19 cellular contexts compared by ENCODE assay signal in the genomic region with DNA sequence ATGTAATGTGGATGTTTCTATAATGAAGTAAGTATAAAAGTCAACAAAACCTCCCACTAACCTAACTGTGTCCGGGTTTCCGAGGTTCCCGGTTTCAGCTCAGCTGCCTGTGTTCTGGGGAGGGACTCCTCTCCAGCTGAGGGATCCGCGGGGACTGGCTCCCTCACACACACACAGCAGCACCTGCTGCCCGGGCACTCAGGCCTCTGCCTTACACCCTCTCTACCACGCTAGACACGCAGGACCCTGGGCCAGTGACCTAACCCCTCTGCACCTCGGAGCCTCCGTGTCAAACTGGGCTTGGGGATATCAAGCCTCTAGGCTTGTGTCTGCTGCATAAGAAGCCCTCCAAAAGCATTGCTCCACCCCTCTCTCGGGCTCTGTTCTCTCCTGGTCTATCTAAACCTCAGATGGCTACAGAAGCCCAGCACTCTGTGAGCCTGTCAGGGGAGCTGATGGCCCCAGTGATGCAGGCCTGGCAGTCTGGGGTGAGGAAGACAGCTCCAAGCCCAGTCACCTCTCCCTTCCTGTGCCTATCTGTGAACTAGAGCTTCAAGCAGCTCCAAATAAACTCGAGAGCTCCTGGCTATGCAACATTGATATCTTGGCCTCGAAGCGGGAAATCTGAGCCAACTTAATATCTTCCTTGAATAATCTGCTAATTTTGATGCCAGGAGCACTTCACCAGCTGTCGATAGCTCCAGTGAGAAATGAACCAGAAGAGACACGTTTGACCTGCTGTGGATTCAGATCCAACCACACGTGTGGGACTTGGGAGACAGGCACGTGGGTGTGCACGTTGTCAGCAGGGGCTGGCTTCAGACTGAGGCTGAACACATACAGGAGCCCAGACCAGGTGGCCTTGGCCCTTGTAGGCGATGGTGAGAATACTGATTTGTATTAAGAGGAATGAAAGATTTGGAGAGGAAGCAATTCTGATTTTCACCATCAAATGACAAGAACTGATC.
DNase-seq lines count a peak whose midpoint lies in the region; ATAC-seq, FAIRE-seq and TF ChIP-seq lines count a peak whose summit lies in the region.
"Had no signal": no experiment of that assay in that cellular context is flagged by ENCODE, and none has a peak within 500 bp of the region (broad histone marks: within the 10 kb centered on the region; RNA-seq: fewer than 3 reads in every experiment).

No MANE protein-coding gene starts in this region.

- H3K27ac Mint-ChIP-seq in mesothelial cell of epicardium = peak overlapping the region; percentile 84
- no peak overlapping the region for H3K27ac Mint-ChIP-seq in activated CD8-positive, alpha-beta T cell treated with anti-CD3 and anti-CD28 coated beads, Interleukin-2, amount 10 ng/mL, durations not matched to agents 7 days and 5 days
- H3K27ac Mint-ChIP-seq: activated naive CD8-positive, alpha-beta T cell treated with anti-CD3 and anti-CD28 coated beads, Interleukin-2, amount 10 ng/mL, durations not matched to agents 7 days and 5 days; CD4-positive, alpha-beta memory T cell; dendritic cell treated with granulocyte-macrophage colony-stimulating factor and Interleukin-4, amounts not matched to agents 40 ng/mL and 50 ng/mL, for 4 days had no signal

- H3K4me2 ChIP-seq in HepG2 (ENCODE audit: low read depth, low read length) = no peak overlapping the region

- TF ChIP-seq CTCF in HepG2 (CRISPR knock-in tag; IDR thresholded peaks at IDR 0.05) (no peak), right lobe of liver (IDR thresholded peaks at IDR 0.05) (no peak), mesothelial cell of epicardium (IDR thresholded peaks at IDR 0.05; ENCODE audit: unreplicated experiment) (no peak), upper lobe of left lung (IDR thresholded peaks at IDR 0.05) (no peak), WERI-Rb-1 (IDR thresholded peaks at IDR 0.05; ENCODE audit: low read depth, low read length) (no peak)

- H3K36me3 ChIP-seq in HepG2 (replicated peaks in 1 of 2; ENCODE audit: control insufficient read depth in 1 of 2, insufficient read depth in 2 of 2, low read length in 2 of 2) = no peaks in the 10 kb centered on the region
- no peaks in the 10 kb centered on the region for H3K36me3 ChIP-seq in right lobe of liver
- H3K36me3 ChIP-seq in upper lobe of left lung = no peaks in the 10 kb centered on the region
- H3K36me3 ChIP-seq in WERI-Rb-1 = no peaks in the 10 kb centered on the region
- H3K36me3 ChIP-seq: suprapubic skin had no signal

- H3K27me3 Mint-ChIP-seq in mesothelial cell of epicardium (ENCODE audit: low read depth) = peaks cover 20% of the 10 kb centered on the region
- peaks cover 7% of the 10 kb centered on the region for H3K27me3 Mint-ChIP-seq in activated CD8-positive, alpha-beta T cell treated with anti-CD3 and anti-CD28 coated beads, Interleukin-2, amount 10 ng/mL, durations not matched to agents 7 days and 5 days (ENCODE audit: low read depth)

- ATAC-seq in HepG2 (no peak), right lobe of liver (no peak), upper lobe of left lung (ENCODE audit: low FRiP score in 2 of 2) (no peak)
- no peak for ATAC-seq in activated CD8-positive, alpha-beta T cell treated with anti-CD3 and anti-CD28 coated beads, Interleukin-2, amount 10 ng/mL, durations not matched to agents 7 days and 5 days
- ATAC-seq in stimulated activated naive CD8-positive, alpha-beta T cell treated with anti-CD3 and anti-CD28 coated beads, Interleukin-15, Interleukin-2, amounts not matched to agents 100 U/mL and 50 U/mL, for 24 hours = no peak

- TF ChIP-seq POLR2A in HepG2 (IDR thresholded peaks at IDR 0.05; ENCODE audit: insufficient read depth in 1 of 2, low read depth in 2 of 2, low read length in 2 of 2) = no peak
- no peak for TF ChIP-seq POLR2A in right lobe of liver (IDR thresholded peaks at IDR 0.05)
- no peak for TF ChIP-seq POLR2A in upper lobe of left lung (IDR thresholded peaks at IDR 0.05)

- CTCF ChIA-PET in HepG2 (lab: Yijun Ruan, JAX; ENCODE audit: low intra/inter-chr PET ratio, low total read pairs) = no interaction called here
- CTCF ChIA-PET in activated CD8-positive, alpha-beta T cell treated with anti-CD3 and anti-CD28 coated beads, Interleukin-2, amount 10 ng/mL, durations not matched to agents 7 days and 5 days (lab: Charles Lee) = no interaction called here

- no peaks in the 10 kb centered on the region for H3K36me3 Mint-ChIP-seq in mesothelial cell of epicardium
- H3K36me3 Mint-ChIP-seq in activated CD8-positive, alpha-beta T cell treated with anti-CD3 and anti-CD28 coated beads, Interleukin-2, amount 10 ng/mL, durations not matched to agents 7 days and 5 days (ENCODE audit: low read depth) = no peaks in the 10 kb centered on the region
- H3K36me3 Mint-ChIP-seq: activated naive CD8-positive, alpha-beta T cell treated with anti-CD3 and anti-CD28 coated beads, Interleukin-2, amount 10 ng/mL, durations not matched to agents 7 days and 5 days; CD4-positive, alpha-beta memory T cell had no signal

- H3K9me3 ChIP-seq in HepG2 (ENCODE audit: low read length) (no peaks in the 10 kb centered on the region), right lobe of liver (no peaks in the 10 kb centered on the region), upper lobe of left lung (no peaks in the 10 kb centered on the region), WERI-Rb-1 (ENCODE audit: severe bottlenecking) (no peaks in the 10 kb centered on the region)
- H3K9me3 ChIP-seq: suprapubic skin had no signal

- H3K9me3 Mint-ChIP-seq in mesothelial cell of epicardium = no peaks in the 10 kb centered on the region
- H3K9me3 Mint-ChIP-seq in activated CD8-positive, alpha-beta T cell treated with anti-CD3 and anti-CD28 coated beads, Interleukin-2, amount 10 ng/mL, durations not matched to agents 7 days and 5 days (ENCODE audit: insufficient read depth) = no peaks in the 10 kb centered on the region
- H3K9me3 Mint-ChIP-seq: activated naive CD8-positive, alpha-beta T cell treated with anti-CD3 and anti-CD28 coated beads, Interleukin-2, amount 10 ng/mL, durations not matched to agents 7 days and 5 days; CD4-positive, alpha-beta memory T cell; dendritic cell treated with granulocyte-macrophage colony-stimulating factor and Interleukin-4, amounts not matched to agents 40 ng/mL and 50 ng/mL, for 4 days; neural crest cell had no signal

- H3K27me3 ChIP-seq in HepG2 (ENCODE audit: control insufficient read depth in 1 of 2, insufficient read depth in 2 of 2, low read length in 2 of 2) (peaks cover 1 to 22% of the 10 kb centered on the region in 2 experiments; a peak in 3 of 5 replicates), right lobe of liver (no peaks in the 10 kb centered on the region), upper lobe of left lung (no peaks in the 10 kb centered on the region), WERI-Rb-1 (ENCODE audit: insufficient read depth, low read depth, severe bottlenecking) (peaks cover 10% of the 10 kb centered on the region)

- in situ Hi-C loops in HepG2 (cut with HindIII; ENCODE audit: extremely low pct_ligation_motif_present, low pct_unique_long_range_greater_than_20kb) = no loop called here

- POLR2A ChIA-PET in HepG2 (lab: Yijun Ruan, JAX) = no interaction called here
- POLR2A ChIA-PET in activated CD8-positive, alpha-beta T cell treated with anti-CD3 and anti-CD28 coated beads, Interleukin-2, amount 10 ng/mL, durations not matched to agents 7 days and 5 days (lab: Charles Lee) = no interaction called here

- peaks cover 57% of the 10 kb centered on the region for H3K4me1 Mint-ChIP-seq in mesothelial cell of epicardium
- H3K4me1 Mint-ChIP-seq in activated CD8-positive, alpha-beta T cell treated with anti-CD3 and anti-CD28 coated beads, Interleukin-2, amount 10 ng/mL, durations not matched to agents 7 days and 5 days (ENCODE audit: low read depth) = no peaks in the 10 kb centered on the region
- H3K4me1 Mint-ChIP-seq: CD4-positive, alpha-beta memory T cell had no signal

- H3K4me3 ChIP-seq in HepG2 (replicated peaks in 1 of 3; ENCODE audit: insufficient read depth in 1 of 3, low read depth in 2 of 3, low read length in 3 of 3) = no peak overlapping the region
- H3K4me3 ChIP-seq in right lobe of liver = no peak overlapping the region
- H3K4me3 ChIP-seq in upper lobe of left lung = no peak overlapping the region
- no peak overlapping the region for H3K4me3 ChIP-seq in WERI-Rb-1 (ENCODE audit: low read depth, low read length)
- H3K4me3 ChIP-seq: suprapubic skin had no signal

- H4K20me1 ChIP-seq in HepG2 (ENCODE audit: insufficient read depth, low read length) = no peaks in the 10 kb centered on the region

- no peak overlapping the region for H3K27ac ChIP-seq in HepG2 (ENCODE audit: extremely low read length, insufficient read depth, low read length)
- H3K27ac ChIP-seq in right lobe of liver = no peak overlapping the region
- no peak overlapping the region for H3K27ac ChIP-seq in upper lobe of left lung
- H3K27ac ChIP-seq in WERI-Rb-1 = no peak overlapping the region
- H3K27ac ChIP-seq: suprapubic skin had no signal

- DNase-seq in HepG2 (ENCODE audit: low spot score) (no peak), right lobe of liver (no peak), cerebellar cortex (ENCODE audit: low spot score) (peak; percentile 31), mesothelial cell of epicardium (ENCODE audit: low spot score in 2 of 2, unreplicated experiment in 2 of 2) (peak in 1 of 2 experiments; percentile 45), upper lobe of left lung (no peak), WERI-Rb-1 (no peak)
- DNase-seq in activated CD8-positive, alpha-beta T cell treated with anti-CD3 and anti-CD28 coated beads, Interleukin-2, amount 10 ng/mL, durations not matched to agents 7 days and 5 days = no peak
- DNase-seq in stimulated activated naive CD8-positive, alpha-beta T cell treated with anti-CD3 and anti-CD28 coated beads, Interleukin-15, Interleukin-2, amounts not matched to agents 100 U/mL and 50 U/mL, for 24 hours = no peak
- DNase-seq: activated CD8-positive, alpha-beta memory T cell treated with anti-CD3 and anti-CD28 coated beads for 24 hours; activated naive CD8-positive, alpha-beta T cell treated with anti-CD3 and anti-CD28 coated beads, Interleukin-2, amount 10 ng/mL, durations not matched to agents 7 days and 5 days; CD4-positive, alpha-beta memory T cell; hippocampal formation; SIG-M5; stimulated activated CD4-positive, alpha-beta T cell treated with anti-CD3 and anti-CD28 coated beads, Interleukin-12 subunit alpha, Interleukin-12 subunit beta, amount 100 ng/mL, for 4 hours; T-helper 1 cell had no signal

- WGBS in HepG2 (ENCODE audit: low lambda C conversion rate) = 13% methylated on average over 9 of the region's 20 CpGs
- WGBS in right lobe of liver (ENCODE audit: insufficient coverage, low coverage, low lambda C conversion rate, missing lambda C conversion rate) = 60% methylated on average over 19 of the region's 20 CpGs
- 65 to 71% methylated on average over 18 to 20 of the region's 20 CpGs for WGBS in upper lobe of left lung, 2 donors

- no peak for TF ChIP-seq RAD21 in HepG2 (CRISPR knock-in tag; IDR thresholded peaks at IDR 0.05)

- no peak for FAIRE-seq in HepG2 (lab: Jason Lieb, UNC)
- FAIRE-seq: keratinocyte had no signal

- H2AFZ ChIP-seq in HepG2 (ENCODE audit: low read length) = no peak overlapping the region

- H3K79me2 ChIP-seq in HepG2 (ENCODE audit: insufficient read depth, low read length) = no peaks in the 10 kb centered on the region

- TF ChIP-seq EP300 in HepG2 (IDR thresholded peaks at IDR 0.05; ENCODE audit: low read depth in 2 of 2, low read length in 2 of 2) (no peak), HepG2 (CRISPR knock-in tag; IDR thresholded peaks at IDR 0.05; ENCODE audit: borderline replicate concordance) (no peak), upper lobe of left lung (IDR thresholded peaks at IDR 0.05) (no peak)

- no peak overlapping the region for H3K9ac ChIP-seq in HepG2 (ENCODE audit: insufficient read depth, low read depth, low read length)

- intact Hi-C loops in HepG2 (cut with micrococcal nuclease; ENCODE audit: unreplicated experiment) (no loop called here), right lobe of liver (cut with DNase I) (no loop called here)

- no peak overlapping the region for H3K4me3 Mint-ChIP-seq in mesothelial cell of epicardium
- no peak overlapping the region for H3K4me3 Mint-ChIP-seq in activated CD8-positive, alpha-beta T cell treated with anti-CD3 and anti-CD28 coated beads, Interleukin-2, amount 10 ng/mL, durations not matched to agents 7 days and 5 days
- H3K4me3 Mint-ChIP-seq: activated naive CD8-positive, alpha-beta T cell treated with anti-CD3 and anti-CD28 coated beads, Interleukin-2, amount 10 ng/mL, durations not matched to agents 7 days and 5 days; CD4-positive, alpha-beta memory T cell; dendritic cell treated with granulocyte-macrophage colony-stimulating factor and Interleukin-4, amounts not matched to agents 40 ng/mL and 50 ng/mL, for 4 days; neural crest cell had no signal

- H3K4me1 ChIP-seq in HepG2 (ENCODE audit: insufficient read depth, low read length) (no peaks in the 10 kb centered on the region), right lobe of liver (no peaks in the 10 kb centered on the region), upper lobe of left lung (no peaks in the 10 kb centered on the region)

- BruUV-seq in HepG2 (replicated peaks; lab: Mats Ljungman, UMichigan) = no TSS peak
